25 cellular contexts compared by ENCODE assay signal in the genomic region with DNA sequence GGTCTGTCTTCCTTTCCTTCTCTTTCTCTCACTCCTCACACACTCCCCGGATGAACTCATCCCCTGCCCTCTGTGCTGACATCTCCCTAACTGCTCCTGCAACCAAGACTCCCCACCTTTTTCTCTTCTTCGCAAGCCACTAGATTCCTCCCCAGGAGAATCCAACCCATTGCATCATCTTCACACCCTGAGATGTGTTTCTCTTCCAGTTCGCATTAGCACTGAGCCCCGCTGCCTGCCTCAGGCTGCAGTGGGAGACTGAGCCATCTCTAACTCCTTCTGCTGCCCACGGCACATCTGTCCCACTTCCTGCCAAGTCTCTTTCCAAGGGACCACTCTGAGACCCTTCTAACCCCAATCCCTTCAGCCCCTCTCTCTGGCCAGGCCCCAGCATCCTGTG.
"Had no signal": no experiment of that assay in that cellular context is flagged by ENCODE, and none has a peak within 500 bp of the region (broad histone marks: within the 10 kb centered on the region; RNA-seq: fewer than 3 reads in every experiment).

No MANE protein-coding gene starts in this region.

- H3K9me3 ChIP-seq: colonic mucosa, neutrophil, suprapubic skin, thyroid gland had no signal

- FAIRE-seq: endometrium, frontal cortex had no signal

- H3K4me1 ChIP-seq: colonic mucosa, heart right ventricle, left lung, lower lobe of right lung, psoas muscle, suprapubic skin, thyroid gland, vagina had no signal

- H3K36me3 ChIP-seq: colonic mucosa, heart right ventricle, left lung, lower lobe of right lung, neutrophil, suprapubic skin, thyroid gland, vagina had no signal

- ATAC-seq: esophagus mucosa; heart right ventricle; left lung; lower lobe of right lung; natural killer cell treated with Interleukin-12 subunit alpha and Interleukin-12 subunit beta and Interleukin-15 and Interleukin-18, amount 100 ng/mL, for 72 hours; psoas muscle; sciatic nerve had no signal

- H3K27me3 ChIP-seq: colonic mucosa, heart right ventricle, left lung, thyroid gland, vagina had no signal

- H3K4me3 ChIP-seq: colonic mucosa, heart right ventricle, left lung, lower lobe of right lung, psoas muscle, skin epidermis, suprapubic skin, thyroid gland, vagina had no signal

- H3K27ac Mint-ChIP-seq: memory B cell; natural killer cell treated with Interleukin-12 subunit alpha and Interleukin-12 subunit beta and Interleukin-15 and Interleukin-18, amount 100 ng/mL, for 72 hours; type B pancreatic cell had no signal

- H3K9me3 Mint-ChIP-seq: natural killer cell treated with Interleukin-12 subunit alpha and Interleukin-12 subunit beta and Interleukin-15 and Interleukin-18, amount 100 ng/mL, for 72 hours had no signal

- H3K27ac ChIP-seq: colonic mucosa, heart right ventricle, left lung, lower lobe of right lung, neutrophil, psoas muscle, skin epidermis, suprapubic skin, thyroid gland, vagina had no signal

- H3K4me1 Mint-ChIP-seq: memory B cell had no signal

- H3K4me3 Mint-ChIP-seq: memory B cell; natural killer cell treated with Interleukin-12 subunit alpha and Interleukin-12 subunit beta and Interleukin-15 and Interleukin-18, amount 100 ng/mL, for 72 hours; type B pancreatic cell had no signal

- DNase-seq: colonic mucosa; effector CD4-positive, alpha-beta T cell; heart right ventricle; hypothalamus; islet precursor cell; left lung; lower lobe of right lung; midbrain; psoas muscle; retina; stimulated activated CD4-positive, alpha-beta T cell treated with anti-CD3 and anti-CD28 coated beads, Interleukin-2, amount 100 ng/mL, for 24 hours; stimulated activated CD4-positive, alpha-beta T cell treated with anti-CD3 and anti-CD28 coated beads, Interleukin-4, amount 100 ng/mL, for 4 hours; stimulated activated naive CD4-positive, alpha-beta T cell; thyroid gland had no signal
